Comparison of ENCODE assay signal across 23 cellular contexts in the genomic region with DNA sequence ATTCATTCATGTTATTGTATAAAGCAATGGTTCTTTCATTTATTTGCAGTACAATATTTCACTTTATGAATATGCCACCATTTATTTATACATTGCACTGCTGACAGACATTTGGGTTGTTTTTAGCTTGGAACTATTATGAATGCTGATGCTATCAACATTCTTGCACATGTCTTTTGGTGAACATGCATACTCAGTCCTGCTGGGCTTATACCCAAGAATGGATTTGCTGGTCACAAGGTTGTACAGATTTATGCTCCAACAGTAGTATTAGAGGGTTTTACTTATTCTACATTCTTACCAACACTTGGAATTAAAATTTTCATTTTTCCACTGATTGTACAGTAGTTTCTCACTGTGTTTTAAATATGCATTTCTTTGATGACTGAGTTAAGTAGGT.
DNase-seq lines count a peak whose midpoint lies in the region; ATAC-seq and TF ChIP-seq lines count a peak whose summit lies in the region.
"Had no signal": no experiment of that assay in that cellular context is flagged by ENCODE, and none has a peak within 500 bp of the region (broad histone marks: within the 10 kb centered on the region; RNA-seq: fewer than 3 reads in every experiment).

No MANE protein-coding gene starts in this region.

- no peak overlapping the region for H3K18ac ChIP-seq in IMR-90 (ENCODE audit: low read depth, low read length)

- no peak overlapping the region for H2AK5ac ChIP-seq in IMR-90 (ENCODE audit: low read depth, low read length)

- no peak for TF ChIP-seq CTCF in AG04449 (IDR thresholded peaks at IDR 0.05; ENCODE audit: insufficient read depth, low read length, missing control alignments)
- TF ChIP-seq CTCF in IMR-90 (conservative IDR thresholded peaks at IDR 0.05; ENCODE audit: low read depth, low read length) = no peak
- TF ChIP-seq CTCF in fibroblast of villous mesenchyme (IDR thresholded peaks at IDR 0.05; ENCODE audit: insufficient read depth, low read depth, low read length) = no peak

- ATAC-seq in IMR-90 (ENCODE audit: low read depth) (no peak; the same call in 1 of the 2 replicates), HG03521 (IDR thresholded peaks at IDR 0.05; ENCODE audit: unreplicated experiment) (no peak)
- ATAC-seq: CD8-positive, alpha-beta T cell; HCT116 had no signal

- no peak overlapping the region for H3K4me2 ChIP-seq in IMR-90 (ENCODE audit: low read depth, low read length)

- no peak overlapping the region for H3K9ac ChIP-seq in IMR-90 (ENCODE audit: low read depth, low read length)

- no peak overlapping the region for H2BK20ac ChIP-seq in IMR-90 (ENCODE audit: low read depth, low read length)

- CTCF ChIA-PET in AG04449 (lab: Yijun Ruan, JAX) (no interaction called here), IMR-90 (lab: Yijun Ruan, JAX) (no interaction called here)

- TF ChIP-seq POLR2A in IMR-90 (IDR thresholded peaks at IDR 0.05; ENCODE audit: low read depth, low read length) = no peak

- peaks cover 4% of the 10 kb centered on the region; the same call in 1 of the 2 replicates for H4K20me1 ChIP-seq in IMR-90 (ENCODE audit: insufficient read depth, low read length)

- intact Hi-C loops in IMR-90 (cut with micrococcal nuclease) = no loop called here

- no peaks in the 10 kb centered on the region for H3K27me3 ChIP-seq in IMR-90 (ENCODE audit: control insufficient read depth, insufficient read depth, low read length)

- no peak overlapping the region for H3K23ac ChIP-seq in IMR-90 (ENCODE audit: low read depth, low read length)

- BruUV-seq in IMR-90 (replicated peaks; lab: Mats Ljungman, UMichigan) = no TSS peak

- H3K4me1 ChIP-seq in IMR-90 (ENCODE audit: control insufficient read depth, insufficient read depth, low read length) = no peaks in the 10 kb centered on the region
- H3K4me1 ChIP-seq: Caco-2 had no signal

- H2AFZ ChIP-seq in IMR-90 (replicated peaks; ENCODE audit: low read length, poor library complexity) = no peak overlapping the region

- H2BK15ac ChIP-seq in IMR-90 (ENCODE audit: low read depth, low read length) = no peak overlapping the region

- DNase-seq in AG04449 (ENCODE audit: low read depth, low spot score) (peak; percentile 34), IMR-90 (peak; percentile 44), dedifferentiated amniotic fluid mesenchymal stem cell (ENCODE audit: extremely low spot score) (peak; percentile 27), fibroblast of villous mesenchyme (ENCODE audit: low read depth) (peak; percentile 27), DMS 273 treated with DMSO at 0.1 percent for 48 hours (lab: John Stamatoyannopoulos, UW) (no peak)
- no peak for DNase-seq in stimulated activated CD4-positive, alpha-beta T cell treated with anti-CD3 and anti-CD28 coated beads, Interleukin-4, amount 100 ng/mL, for 24 hours
- DNase-seq: C1 segment of cervical spinal cord; Caco-2; CD8-positive, alpha-beta T cell; DMS79 treated with DMSO at 0.1 percent for 48 hours; NCI-H1092; NCI-H1417 treated with DMSO at 0.1 percent for 48 hours; NCI-H1694 treated with DMSO at 0.1 percent for 48 hours; NCI-H2081; NCI-H2171; NCI-H226; NCI-H510A; NCI-H69; SHP77 treated with DMSO at 0.1 percent for 48 hours had no signal

- in situ Hi-C loops in IMR-90 (cut with MboI; ENCODE audit: low sequenced_read_pairs) = no loop called here

- POLR2A ChIA-PET in AG04449 (lab: Yijun Ruan, JAX) = no interaction called here
- POLR2A ChIA-PET in IMR-90 (lab: Charles Lee; ENCODE audit: unreplicated experiment) = no interaction called here

- H3K4me3 ChIP-seq in AG04449 (ENCODE audit: low read depth, low read length) (no peak overlapping the region), IMR-90 (ENCODE audit: insufficient read depth, low read depth, low read length) (no peak overlapping the region), fibroblast of villous mesenchyme (ENCODE audit: low read depth, low read length) (no peak overlapping the region)

- no peak overlapping the region for H2BK5ac ChIP-seq in IMR-90 (ENCODE audit: low read depth, low read length, poor library complexity, severe bottlenecking)

- no peaks in the 10 kb centered on the region; the same call in 1 of the 2 replicates for H3K9me1 ChIP-seq in IMR-90 (ENCODE audit: insufficient read depth, low read length)

- TF ChIP-seq RAD21 in IMR-90 (IDR thresholded peaks at IDR 0.05; ENCODE audit: low read length) = no peak

- no peak overlapping the region for H4K8ac ChIP-seq in IMR-90 (ENCODE audit: low read depth in 2 of 2, low read length in 2 of 2)

- dilution Hi-C loops in IMR-90 (cut with HindIII; ENCODE audit: low sequenced_read_pairs, unreplicated experiment) = no loop called here

- no peak overlapping the region for H4K91ac ChIP-seq in IMR-90 (ENCODE audit: insufficient read depth, low read depth, low read length)

- H3K27ac ChIP-seq in IMR-90 (ENCODE audit: insufficient read depth, low read length) = no peak overlapping the region
- H3K27ac ChIP-seq: HL-60, RWPE1 had no signal

- no peak overlapping the region for H3K56ac ChIP-seq in IMR-90 (ENCODE audit: extremely low read depth, insufficient read depth, low read length)

- H2BK120ac ChIP-seq in IMR-90 (ENCODE audit: low read depth, low read length) = no peak overlapping the region

- H3K36me3 ChIP-seq in IMR-90 (ENCODE audit: control insufficient read depth, insufficient read depth, low read length) = peaks cover 5% of the 10 kb centered on the region

- H3K14ac ChIP-seq in IMR-90 (replicated peaks; ENCODE audit: low read depth, low read length) = no peak overlapping the region

- no peaks in the 10 kb centered on the region for H3K9me3 ChIP-seq in IMR-90 (ENCODE audit: control insufficient read depth, insufficient read depth, low read length)
- H3K9me3 ChIP-seq: Caco-2 had no signal

- no peak overlapping the region for H2AK9ac ChIP-seq in IMR-90 (replicated peaks; ENCODE audit: low read depth, low read length, poor library complexity)

- H3K4ac ChIP-seq in IMR-90 (ENCODE audit: low read depth, low read length) = no peak overlapping the region

- peaks cover 17 to 33% of the 10 kb centered on the region in 2 experiments for H3K79me1 ChIP-seq in IMR-90 (ENCODE audit: low read depth in 1 of 2, low read length in 2 of 2)

- no peak overlapping the region for H4K5ac ChIP-seq in IMR-90 (ENCODE audit: low read depth, low read length)

TF ChIP-seq in IMR-90, 13 proteins besides CTCF, POLR2A, EP300 and RAD21:
- no peak for TF ChIP-seq CEBPB (IDR thresholded peaks at IDR 0.05; ENCODE audit: low read depth, low read length)
- no peak for TF ChIP-seq BHLHE40 (IDR thresholded peaks at IDR 0.05; ENCODE audit: low read depth, low read length)
- no peak for TF ChIP-seq NFE2L2 (IDR thresholded peaks at IDR 0.05; ENCODE audit: low read depth, low read length)
- TF ChIP-seq, protein P1, sequence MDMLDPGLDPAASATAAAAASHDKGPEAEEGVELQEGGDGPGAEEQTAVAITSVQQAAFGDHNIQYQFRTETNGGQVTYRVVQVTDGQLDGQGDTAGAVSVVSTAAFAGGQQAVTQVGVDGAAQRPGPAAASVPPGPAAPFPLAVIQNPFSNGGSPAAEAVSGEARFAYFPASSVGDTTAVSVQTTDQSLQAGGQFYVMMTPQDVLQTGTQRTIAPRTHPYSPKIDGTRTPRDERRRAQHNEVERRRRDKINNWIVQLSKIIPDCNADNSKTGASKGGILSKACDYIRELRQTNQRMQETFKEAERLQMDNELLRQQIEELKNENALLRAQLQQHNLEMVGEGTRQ (IDR thresholded peaks at IDR 0.05; ENCODE audit: low read depth, low read length) = no peak

Comparison
In these comparisons a context has a peak if more than half of its experiments do, and no peak if none do; other contexts are left out.
1. DNase-seq: peak in AG04449 (single experiment), IMR-90 (single experiment), dedifferentiated amniotic fluid mesenchymal stem cell (single experiment) and fibroblast of villous mesenchyme (single experiment); none in DMS 273 treated with DMSO at 0.1 percent for 48 hours (single experiment) and stimulated activated CD4-positive, alpha-beta T cell treated with anti-CD3 and anti-CD28 coated beads, Interleukin-4, amount 100 ng/mL, for 24 hours (single experiment).